In the genomic region with DNA sequence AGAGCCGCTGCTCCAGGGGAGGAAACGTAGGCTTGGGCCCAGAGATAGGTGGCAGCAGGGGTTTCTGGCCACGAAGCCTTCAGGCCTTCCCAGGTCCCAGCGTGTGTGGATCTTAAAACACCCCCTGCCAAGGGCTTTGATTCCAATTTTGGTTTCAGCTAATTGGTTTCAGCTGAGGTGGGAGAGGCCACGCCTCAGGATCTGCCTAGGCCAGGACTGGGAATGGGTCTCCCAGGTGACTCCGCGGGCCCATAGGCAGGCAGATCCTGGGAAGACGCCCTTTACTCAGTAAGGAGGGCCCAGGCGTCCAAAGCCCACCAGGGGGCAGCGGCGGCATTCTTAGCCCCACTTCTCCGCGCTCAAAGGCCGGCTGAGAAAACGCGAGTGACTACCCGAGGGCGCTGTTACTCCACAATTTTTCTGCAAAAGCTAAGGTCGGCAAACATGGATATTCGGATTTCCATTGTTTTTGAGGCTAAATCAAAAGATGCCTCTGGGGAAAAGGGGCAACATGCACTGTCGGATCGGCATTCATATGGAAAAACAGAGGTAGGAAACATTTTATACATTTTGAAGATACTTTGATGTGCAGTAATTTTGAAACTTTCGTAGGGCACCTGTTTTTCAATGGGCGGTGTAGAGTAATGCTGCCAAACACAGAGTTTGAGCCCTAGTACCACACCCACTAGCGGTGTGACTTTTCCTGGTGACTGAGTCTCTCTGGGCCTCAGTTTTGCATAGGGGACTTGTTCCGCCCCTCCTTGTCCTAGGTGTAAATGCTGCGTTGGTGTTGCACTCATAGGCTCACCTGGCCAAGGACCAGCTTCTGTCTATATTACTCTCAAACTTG, we compare ENCODE assay signal across 8 cellular contexts. TPM values are rescaled to one million over a fixed set of nuclear protein-coding genes. Genes with fewer than 3 reads are reported as not detected.
DNase-seq lines count a peak whose midpoint lies in the region; ATAC-seq and TF ChIP-seq lines count a peak whose summit lies in the region.

No MANE protein-coding gene starts in this region.

- peak; percentile 96 for TF ChIP-seq CTCF in endodermal cell (conservative IDR thresholded peaks at IDR 0.05)

- H3K27me3 ChIP-seq in endodermal cell (ENCODE audit: control insufficient read depth, insufficient read depth, low read length, poor library complexity, severe bottlenecking): no peaks in the 10 kb centered on the region

- no peaks in the 10 kb centered on the region for H3K9me3 ChIP-seq in endodermal cell (ENCODE audit: control insufficient read depth, low read length)

- no peak overlapping the region for H3K27ac Mint-ChIP-seq in endodermal cell

- H3K27me3 Mint-ChIP-seq in endodermal cell (ENCODE audit: insufficient read depth): peaks cover 1% of the 10 kb centered on the region

- no peak overlapping the region for H3K9ac ChIP-seq in endodermal cell (ENCODE audit: extremely low read depth, low read length, poor library complexity, severe bottlenecking)

- no peak overlapping the region for H3K27ac ChIP-seq in endodermal cell (ENCODE audit: low read depth, low read length)

- no peaks in the 10 kb centered on the region for H3K36me3 ChIP-seq in endodermal cell (ENCODE audit: control insufficient read depth, insufficient read depth, low read length)

- no peaks in the 10 kb centered on the region for H3K4me1 ChIP-seq in endodermal cell (ENCODE audit: control insufficient read depth, insufficient read depth, low read length)

- no peaks in the 10 kb centered on the region for H3K36me3 Mint-ChIP-seq in endodermal cell (ENCODE audit: low read depth)

- no peaks in the 10 kb centered on the region for H3K9me3 Mint-ChIP-seq in endodermal cell

- peak overlapping the region; percentile 31 for H3K4me3 Mint-ChIP-seq in endodermal cell

- ATAC-seq in GM19467 (IDR thresholded peaks at IDR 0.05; ENCODE audit: unreplicated experiment): peak; percentile 75
- ATAC-seq in HG03571 (IDR thresholded peaks at IDR 0.05; ENCODE audit: unreplicated experiment): peak; percentile 85

- peak; percentile 84 for DNase-seq in COLO668 (lab: John Stamatoyannopoulos, UW; ENCODE audit: unreplicated experiment)
- peak; percentile 95 for DNase-seq in NCI-H82 (lab: John Stamatoyannopoulos, UW)
- peak; percentile 32 to 61 (median 45) for DNase-seq in activated CD8-positive, alpha-beta memory T cell treated with anti-CD3 and anti-CD28 coated beads for 48 hours (ENCODE audit: low read depth in 2 of 3, low spot score in 2 of 3)
- DNase-seq in endodermal cell: peak; percentile 97
- DNase-seq in mesenteric fat pad (ENCODE audit: low spot score): peak; percentile 93
- peak; percentile 49 for DNase-seq in stimulated activated CD8-positive, alpha-beta memory T cell treated with anti-CD3 and anti-CD28 coated beads, Interleukin-4, amount 100 ng/mL, for 24 hours (ENCODE audit: low read depth)

- WGBS in endodermal cell (ENCODE audit: insufficient coverage in 1 of 2, insufficient read length in 1 of 2), 2 experiments: 20 to 27% methylated on average over 16 to 27 of the region's 27 CpGs

- no peak overlapping the region for H3K4me3 ChIP-seq in endodermal cell (ENCODE audit: low read length)

- H3K4me1 Mint-ChIP-seq in endodermal cell: peaks cover 7% of the 10 kb centered on the region

RNA-seq across cellular contexts. Expression of gene BCL10, which starts 31.8 kb away (rescaled TPM):
- 10 to 100 TPM; 21.3 to 22.6 TPM for total RNA-seq in endodermal cell
- 14.9 TPM for polyA plus RNA-seq in endodermal cell (2013, experiment 1 of 2)
- 17.3 TPM for polyA plus RNA-seq in endodermal cell (2013, experiment 2 of 2)
- 22.2 TPM for total RNA-seq in mesenteric fat pad

RNA-seq across cellular contexts. Expression of gene C1orf52, which starts 48.8 kb away (rescaled TPM):
- total RNA-seq in endodermal cell (10 to 100 TPM; 41.0 to 42.9 TPM), mesenteric fat pad (18.5 TPM)
- polyA plus RNA-seq in endodermal cell (2013, experiment 1 of 2): 41.1 TPM
- 41.1 TPM for polyA plus RNA-seq in endodermal cell (2013, experiment 2 of 2)

Comparison
In these comparisons a context has a peak if more than half of its experiments do, and no peak if none do; other contexts are left out.
1. DNase-seq: peak in every context shown above with its lines; median percentile 97 in endodermal cell; 95 in NCI-H82; 93 in mesenteric fat pad; 84 in COLO668; 49 in stimulated activated CD8-positive, alpha-beta memory T cell treated with anti-CD3 and anti-CD28 coated beads, Interleukin-4, amount 100 ng/mL, for 24 hours; 45 in activated CD8-positive, alpha-beta memory T cell treated with anti-CD3 and anti-CD28 coated beads for 48 hours.